ENCODE assay signal across 8 cellular contexts in genomic region chr1:44808938-44809917, GRCh38. TPM values are rescaled to one million over a fixed set of nuclear protein-coding genes. Genes with fewer than 3 reads are reported as not detected.
DNase-seq lines count a peak whose midpoint lies in the region; ATAC-seq lines count a peak whose summit lies in the region.

No MANE protein-coding gene starts in this region.

- peaks cover 40% of the 10 kb centered on the region for H3K4me1 ChIP-seq in HUES48 (ENCODE audit: control insufficient read depth, insufficient read depth, low read length)

- H3K4me3 Mint-ChIP-seq in activated CD4-positive, alpha-beta T cell treated with anti-CD3 and anti-CD28 coated beads for 36 hours = peak overlapping the region; percentile 87
- peak overlapping the region; percentile 71 for H3K4me3 Mint-ChIP-seq in dendritic cell treated with granulocyte-macrophage colony-stimulating factor and Interleukin-4, amounts not matched to agents 40 ng/mL and 50 ng/mL, for 4 days

- H3K4me1 Mint-ChIP-seq in activated CD4-positive, alpha-beta T cell treated with anti-CD3 and anti-CD28 coated beads for 36 hours = peaks cover 86% of the 10 kb centered on the region
- peaks cover 93% of the 10 kb centered on the region for H3K4me1 Mint-ChIP-seq in dendritic cell treated with granulocyte-macrophage colony-stimulating factor and Interleukin-4, amounts not matched to agents 40 ng/mL and 50 ng/mL, for 4 days (ENCODE audit: low read depth)

- in situ Hi-C loops in ACHN (cut with HindIII; ENCODE audit: low pct_ligation_motif_present, low pct_unique_long_range_greater_than_20kb, low sequenced_read_pairs) = no loop called here

- CTCF ChIA-PET in activated CD4-positive, alpha-beta T cell treated with anti-CD3 and anti-CD28 coated beads for 36 hours (lab: Charles Lee) = interaction anchor here (0.6 to 3.7 kb wide), 19 partner anchors 9 to 908 kb away, joined by 3 to 41 read pairs (median 5); partner anchors contain the start of genes ARMH1, HECTD3, PLK3 and RNU5D-1

- no peaks in the 10 kb centered on the region for H3K9me3 Mint-ChIP-seq in activated CD4-positive, alpha-beta T cell treated with anti-CD3 and anti-CD28 coated beads for 36 hours (ENCODE audit: low read depth)
- H3K9me3 Mint-ChIP-seq in dendritic cell treated with granulocyte-macrophage colony-stimulating factor and Interleukin-4, amounts not matched to agents 40 ng/mL and 50 ng/mL, for 4 days = no peaks in the 10 kb centered on the region

- POLR2A ChIA-PET in activated CD4-positive, alpha-beta T cell treated with anti-CD3 and anti-CD28 coated beads for 36 hours (lab: Charles Lee) = interaction anchor here (0.6 to 8.5 kb wide), 20 partner anchors 9 to 776 kb away, joined by 3 to 337 read pairs (median 6); partner anchors contain the start of genes EIF2B3, KIF2C, MUTYH and PLK3

- no peak overlapping the region for H3K4me3 ChIP-seq in HUES48 (ENCODE audit: low read depth, low read length)

- H3K36me3 Mint-ChIP-seq in activated CD4-positive, alpha-beta T cell treated with anti-CD3 and anti-CD28 coated beads for 36 hours (ENCODE audit: low read depth) = peaks cover 48% of the 10 kb centered on the region
- H3K36me3 Mint-ChIP-seq in dendritic cell treated with granulocyte-macrophage colony-stimulating factor and Interleukin-4, amounts not matched to agents 40 ng/mL and 50 ng/mL, for 4 days (ENCODE audit: low read depth) = peaks cover 57% of the 10 kb centered on the region

- no peaks in the 10 kb centered on the region for H3K27me3 Mint-ChIP-seq in activated CD4-positive, alpha-beta T cell treated with anti-CD3 and anti-CD28 coated beads for 36 hours
- H3K27me3 Mint-ChIP-seq in dendritic cell treated with granulocyte-macrophage colony-stimulating factor and Interleukin-4, amounts not matched to agents 40 ng/mL and 50 ng/mL, for 4 days = no peaks in the 10 kb centered on the region

- peaks cover 17% of the 10 kb centered on the region for H3K36me3 ChIP-seq in HUES48 (ENCODE audit: control insufficient read depth, insufficient read depth, low read length)

- H3K9ac ChIP-seq in HUES48 (ENCODE audit: low read depth, low read length) = no peak overlapping the region

- DNase-seq in ACHN (peak; percentile 27), mucosa of gallbladder (ENCODE audit: low spot score) (peak; percentile 76), NCI-H2196 treated with DMSO at 0.1 percent for 48 hours (lab: John Stamatoyannopoulos, UW; ENCODE audit: unreplicated experiment) (no peak)
- peak; percentile 95 for DNase-seq in activated CD4-positive, alpha-beta T cell treated with anti-CD3 and anti-CD28 coated beads for 36 hours
- DNase-seq in stimulated activated CD8-positive, alpha-beta memory T cell treated with anti-CD3 and anti-CD28 coated beads, Interleukin-7, amount 100 ng/mL, for 48 hours (ENCODE audit: extremely low read depth in 1 of 2, low read depth in 1 of 2) = peak; percentile 73 to 91

- no peaks in the 10 kb centered on the region for H3K9me3 ChIP-seq in HUES48 (ENCODE audit: control insufficient read depth, insufficient read depth, low read length)

- peak overlapping the region; percentile 98 for H3K27ac ChIP-seq in HUES48 (ENCODE audit: low read depth, low read length)

- peak overlapping the region; percentile 99 for H3K27ac Mint-ChIP-seq in activated CD4-positive, alpha-beta T cell treated with anti-CD3 and anti-CD28 coated beads for 36 hours
- peak overlapping the region; percentile 100 for H3K27ac Mint-ChIP-seq in dendritic cell treated with granulocyte-macrophage colony-stimulating factor and Interleukin-4, amounts not matched to agents 40 ng/mL and 50 ng/mL, for 4 days

- intact Hi-C loops in activated CD4-positive, alpha-beta T cell treated with anti-CD3 and anti-CD28 coated beads for 36 hours (cut with DNase I, micrococcal nuclease) = loop anchor here (1.0 to 10.0 kb wide), 9 partner anchors 8 to 686 kb away; partner anchors contain the start of gene TESK2 (in 1 of the 2)
- intact Hi-C loops in dendritic cell treated with granulocyte-macrophage colony-stimulating factor and Interleukin-4, amounts not matched to agents 40 ng/mL and 50 ng/mL, for 4 days (cut with micrococcal nuclease) = loop anchor here (1.0 kb wide), 1 partner anchor 9 kb away; the partner anchor contains the start of gene PLK3

- peak; percentile 46 for ATAC-seq in GM19438 (IDR thresholded peaks at IDR 0.05; ENCODE audit: low read depth, unreplicated experiment)
- ATAC-seq in activated CD4-positive, alpha-beta T cell treated with anti-CD3 and anti-CD28 coated beads for 36 hours = peak; percentile 53

- 0 out of 2 replicates have a peak, but pooled peaks cover 4% of the 10 kb centered on the region for H3K27me3 ChIP-seq in HUES48 (ENCODE audit: control insufficient read depth, insufficient read depth, low read length)

RNA-seq across cellular contexts. Expression of gene BTBD19, which starts 0.9 kb away (rescaled TPM):
- 10 to 100 TPM; 16.7 to 17.2 TPM for total RNA-seq in activated CD4-positive, alpha-beta T cell treated with anti-CD3 and anti-CD28 coated beads for 36 hours
- total RNA-seq in mucosa of gallbladder = 7.8 TPM

RNA-seq across cellular contexts. Expression of gene DYNLT4, which starts 2.1 kb away (rescaled TPM):
- under 1 TPM in 1 of 2 experiments, not detected in 1; 0.32 TPM for total RNA-seq in activated CD4-positive, alpha-beta T cell treated with anti-CD3 and anti-CD28 coated beads for 36 hours
- total RNA-seq in mucosa of gallbladder = not detected

RNA-seq across cellular contexts. Expression of gene PLK3, which starts 9.1 kb away (rescaled TPM):
- 10 to 100 TPM; 52.1 to 52.7 TPM for total RNA-seq in activated CD4-positive, alpha-beta T cell treated with anti-CD3 and anti-CD28 coated beads for 36 hours
- 14.7 TPM for total RNA-seq in mucosa of gallbladder

RNA-seq across cellular contexts. Expression of gene BEST4, which starts 21.3 kb away (rescaled TPM):
- under 1 TPM; 0.69 to 0.71 TPM for total RNA-seq in activated CD4-positive, alpha-beta T cell treated with anti-CD3 and anti-CD28 coated beads for 36 hours
- total RNA-seq in mucosa of gallbladder = 0.37 TPM

RNA-seq across cellular contexts. Expression of gene PTCH2, which starts 33.8 kb away (rescaled TPM):
- under 1 TPM; 0.37 to 0.69 TPM for total RNA-seq in activated CD4-positive, alpha-beta T cell treated with anti-CD3 and anti-CD28 coated beads for 36 hours
- total RNA-seq in mucosa of gallbladder = 1.9 TPM
